23 cellular contexts compared by ENCODE assay signal in the genomic region with DNA sequence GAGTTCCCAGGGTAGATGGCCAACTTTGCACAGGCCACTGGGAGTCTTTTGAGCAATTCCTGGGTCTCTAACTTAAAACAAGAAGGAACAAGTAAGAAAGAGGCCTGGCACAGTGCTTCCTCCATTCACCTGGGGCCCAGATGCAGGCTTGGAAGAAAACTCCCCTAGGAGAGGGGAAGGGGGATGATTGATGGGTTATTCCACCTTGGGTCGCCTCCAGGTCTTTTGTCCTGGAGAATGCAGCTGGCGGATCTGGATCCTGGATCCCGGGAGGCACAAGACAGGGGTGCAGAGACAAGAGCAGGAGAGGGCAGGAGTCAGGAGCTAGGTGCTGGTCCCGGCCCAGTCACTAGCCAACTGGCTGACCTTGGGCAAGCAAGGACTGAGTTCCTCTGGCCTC.
A peak's percentile ranks its signal among the peaks of the same experiment; 100 is the strongest.
DNase-seq lines count a peak whose midpoint lies in the region; ATAC-seq, FAIRE-seq and TF ChIP-seq lines count a peak whose summit lies in the region.
"Had no signal": no experiment of that assay in that cellular context is flagged by ENCODE, and none has a peak within 500 bp of the region (broad histone marks: within the 10 kb centered on the region; RNA-seq: fewer than 3 reads in every experiment).

No MANE protein-coding gene starts in this region.

- H3K4me3 Mint-ChIP-seq in nephron progenitor cell, result no peak overlapping the region
- no peak overlapping the region for H3K4me3 Mint-ChIP-seq in glutamatergic neuron (ENCODE audit: unreplicated experiment)
- H3K4me3 Mint-ChIP-seq: B cell; CD4-positive, alpha-beta T cell; CD8-positive, alpha-beta T cell had no signal

- H3K27ac ChIP-seq in SK-N-MC, result peak overlapping the region; percentile 28; the same call in 1 of the 2 replicates
- H3K27ac ChIP-seq in neuronal stem cell (replicated peaks; ENCODE audit: low read length), result no peak overlapping the region
- H3K27ac ChIP-seq: 22Rv1; A549; BLaER1 treated with 17β-estradiol and CSF1 and Interleukin-3, amounts not matched to agents 10 nM and 100 nM; C4-2B had no signal

- H4K8ac ChIP-seq in neuronal stem cell (ENCODE audit: low read depth, low read length), result no peak overlapping the region

- WGBS in neuronal stem cell (ENCODE audit: extremely low coverage in 2 of 2, insufficient read length in 2 of 2, insufficient replicate concordance in 1 of 2), 2 donors, result no CpG with 5 or more reads among the region's 4 CpGs

- no peak for ATAC-seq in HG02840 (IDR thresholded peaks at IDR 0.05; ENCODE audit: low FRiP score, unreplicated experiment)
- ATAC-seq: A549; CD8-positive, alpha-beta T cell; GM12878 had no signal

- no peaks in the 10 kb centered on the region for H3K9me3 Mint-ChIP-seq in nephron progenitor cell
- peaks cover 3% of the 10 kb centered on the region for H3K9me3 Mint-ChIP-seq in glutamatergic neuron (ENCODE audit: unreplicated experiment)
- H3K9me3 Mint-ChIP-seq: CD4-positive, alpha-beta T cell; CD8-positive, alpha-beta T cell had no signal

- H3K27ac Mint-ChIP-seq in nephron progenitor cell (peak overlapping the region; percentile 59), glutamatergic neuron (ENCODE audit: unreplicated experiment) (no peak overlapping the region)
- H3K27ac Mint-ChIP-seq: B cell; CD4-positive, alpha-beta T cell; CD8-positive, alpha-beta T cell had no signal

- TF ChIP-seq CTCF in nephron progenitor cell (IDR thresholded peaks at IDR 0.05), result no peak
- TF ChIP-seq CTCF in glutamatergic neuron (IDR thresholded peaks at IDR 0.05; ENCODE audit: partially characterized antibody, unreplicated experiment), result no peak

- H2BK12ac ChIP-seq in neuronal stem cell (ENCODE audit: low read length), result no peak overlapping the region

- no peak overlapping the region for H3K14ac ChIP-seq in neuronal stem cell (ENCODE audit: low read length)

- H3K4me3 ChIP-seq in SK-N-MC, result no peak overlapping the region
- no peak overlapping the region for H3K4me3 ChIP-seq in neuronal stem cell (ENCODE audit: low read length in 2 of 2)
- H3K4me3 ChIP-seq: A549; BLaER1 treated with 17β-estradiol and CSF1 and Interleukin-3, amounts not matched to agents 10 nM and 100 nM; GM12878 had no signal

- H2AFZ ChIP-seq in neuronal stem cell (ENCODE audit: low read length), result no peak overlapping the region

- no peak overlapping the region for H3K4ac ChIP-seq in neuronal stem cell (ENCODE audit: low read length)

- peak overlapping the region; percentile 33 for H2AK5ac ChIP-seq in neuronal stem cell (ENCODE audit: low read depth, low read length)

- H2BK120ac ChIP-seq in neuronal stem cell (ENCODE audit: low read depth, low read length), result no peak overlapping the region

- no peak for FAIRE-seq in HTR-8/SVneo (lab: Jason Lieb, UNC)
- FAIRE-seq: A549, D721Med, GM12878, GM12892, GM18507 had no signal

- H3K4me1 ChIP-seq in neuronal stem cell (ENCODE audit: control insufficient read depth in 2 of 2, insufficient read depth in 1 of 2, low read depth in 1 of 2, low read length in 2 of 2), result peaks cover 0 to 7% of the 10 kb centered on the region in 2 donors
- H3K4me1 ChIP-seq: A549, Caco-2 had no signal

- H3K9ac ChIP-seq in SK-N-MC (ENCODE audit: insufficient read length) (no peak overlapping the region), neuronal stem cell (ENCODE audit: low read depth, low read length, poor library complexity) (no peak overlapping the region)
- H3K9ac ChIP-seq: BLaER1 treated with 17β-estradiol and CSF1 and Interleukin-3, amounts not matched to agents 10 nM and 100 nM had no signal

- H3K4me1 Mint-ChIP-seq in nephron progenitor cell (peaks cover 42% of the 10 kb centered on the region), glutamatergic neuron (ENCODE audit: low read depth, unreplicated experiment) (no peaks in the 10 kb centered on the region)
- H3K4me1 Mint-ChIP-seq: B cell had no signal

- DNase-seq in ELF-1 (ENCODE audit: low read depth, low spot score) (peak; percentile 84), SK-N-MC (ENCODE audit: low read depth, low spot score) (no peak), nephron progenitor cell (no peak), neuronal stem cell (ENCODE audit: low spot score) (no peak), glutamatergic neuron (no peak), HTR-8/SVneo (ENCODE audit: insufficient read length, low spot score) (no peak)
- DNase-seq: AML-193; Caco-2; Calu3; CD4-positive, alpha-beta T cell; CD8-positive, alpha-beta T cell; DMS79 treated with DMSO at 0.1 percent for 48 hours; GDM1 had no signal

- no peaks in the 10 kb centered on the region for H3K79me1 ChIP-seq in neuronal stem cell (ENCODE audit: low read depth, low read length)

- H4K91ac ChIP-seq in neuronal stem cell (ENCODE audit: low read depth, low read length, poor library complexity), result no peak overlapping the region

- peak overlapping the region; percentile 79 for H2BK5ac ChIP-seq in neuronal stem cell (ENCODE audit: low read length)

- H3K23ac ChIP-seq in neuronal stem cell (ENCODE audit: low read depth, low read length, poor library complexity), result no peak overlapping the region

- peak overlapping the region; percentile 52 for H3K18ac ChIP-seq in neuronal stem cell (ENCODE audit: low read length)

- H3K27me3 ChIP-seq in neuronal stem cell (ENCODE audit: control insufficient read depth in 3 of 3, insufficient read depth in 3 of 3, low read depth in 1 of 3, low read length in 3 of 3), result no peaks in the 10 kb centered on the region
- H3K27me3 ChIP-seq: BLaER1 treated with 17β-estradiol and CSF1 and Interleukin-3, amounts not matched to agents 10 nM and 100 nM had no signal

- no peak overlapping the region for H2BK15ac ChIP-seq in neuronal stem cell (ENCODE audit: low read length)

- H3K27me3 Mint-ChIP-seq in nephron progenitor cell (ENCODE audit: low read depth, poor library complexity) (peaks cover 26% of the 10 kb centered on the region), glutamatergic neuron (ENCODE audit: unreplicated experiment) (peaks cover 4% of the 10 kb centered on the region)

- H3K36me3 ChIP-seq in SK-N-MC (ENCODE audit: insufficient read depth, low read length) (0 out of 2 replicates have a peak, but pooled peaks cover 3% of the 10 kb centered on the region), neuronal stem cell (replicated peaks in 1 of 2; ENCODE audit: control insufficient read depth in 2 of 2, insufficient read depth in 2 of 2, low read length in 2 of 2) (no peaks in the 10 kb centered on the region)
- H3K36me3 ChIP-seq: BLaER1 treated with 17β-estradiol and CSF1 and Interleukin-3, amounts not matched to agents 10 nM and 100 nM had no signal

- H3K36me3 Mint-ChIP-seq in nephron progenitor cell (ENCODE audit: low read depth) (no peaks in the 10 kb centered on the region), glutamatergic neuron (ENCODE audit: unreplicated experiment) (no peaks in the 10 kb centered on the region)
- H3K36me3 Mint-ChIP-seq: CD8-positive, alpha-beta T cell had no signal

- H3K4me2 ChIP-seq in neuronal stem cell (ENCODE audit: insufficient read depth, low read length, poor library complexity, severe bottlenecking), result no peak overlapping the region
- H3K4me2 ChIP-seq: A549; BLaER1 treated with 17β-estradiol and CSF1 and Interleukin-3, amounts not matched to agents 10 nM and 100 nM had no signal

- H3K9me3 ChIP-seq in SK-N-MC (ENCODE audit: low read depth, low read length) (no peaks in the 10 kb centered on the region), neuronal stem cell (replicated peaks in 1 of 2; ENCODE audit: control insufficient read depth in 2 of 2, insufficient read depth in 1 of 2, low read depth in 1 of 2, low read length in 2 of 2) (no peaks in the 10 kb centered on the region)
- H3K9me3 ChIP-seq: A549; BLaER1 treated with 17β-estradiol and CSF1 and Interleukin-3, amounts not matched to agents 10 nM and 100 nM; Caco-2 had no signal
